Comparison of ENCODE assay signal across 8 cellular contexts in genomic region chr15:73992594-73992898, GRCh38. TPM values are rescaled to one million over a fixed set of nuclear protein-coding genes. Genes with fewer than 3 reads are reported as not detected.
DNase-seq lines count a peak whose midpoint lies in the region; ATAC-seq, FAIRE-seq and TF ChIP-seq lines count a peak whose summit lies in the region.

No MANE protein-coding gene starts in this region.

- no peak for TF ChIP-seq POLR2A in K562 (conservative IDR thresholded peaks at IDR 0.05)

- H3K79me2 ChIP-seq in K562 (ENCODE audit: control insufficient read depth, insufficient read depth, low read length): peaks cover 33% of the 10 kb centered on the region

- peaks cover 3% of the 10 kb centered on the region; the same call in 2 of the 3 replicates for H3K36me3 ChIP-seq in K562 (ENCODE audit: control insufficient read depth, insufficient read depth, low read length)
- no peaks in the 10 kb centered on the region for H3K36me3 ChIP-seq in mucosa of rectum (ENCODE audit: control insufficient read depth in 2 of 2, insufficient read depth in 2 of 2, low read length in 2 of 2)

- no peak for TF ChIP-seq RAD21 in K562 (CRISPR knock-in tag; conservative IDR thresholded peaks at IDR 0.05 in 1 of 2, IDR thresholded peaks at IDR 0.05 in 1 of 2)

- in situ Hi-C loops in K562 (cut with MboI): no loop called here

- CTCF ChIA-PET in K562 (lab: Yijun Ruan, JAX; ENCODE audit: low intra/inter-chr PET ratio): no interaction called here

- H3K4me2 ChIP-seq in K562 (ENCODE audit: insufficient read depth, low read length): peak overlapping the region; percentile 84

- ATAC-seq in HG03097 (IDR thresholded peaks at IDR 0.05; ENCODE audit: low FRiP score, unreplicated experiment) (peak; percentile 0), K562 (no peak)

- no peak for TF ChIP-seq EP300 in K562 (IDR thresholded peaks at IDR 0.05; ENCODE audit: low read length)

- H3K27ac ChIP-seq in 22Rv1: no peak overlapping the region
- H3K27ac ChIP-seq in K562 (ENCODE audit: extremely low read depth, low read depth, low read length): peak overlapping the region; percentile 52; the same call in 2 of the 3 replicates
- peak overlapping the region in 1 of 2 donors; percentile 81 for H3K27ac ChIP-seq in mucosa of rectum (ENCODE audit: low read depth in 2 of 2, low read length in 2 of 2)

- TF ChIP-seq CTCF in 22Rv1 (IDR thresholded peaks at IDR 0.05): peak; percentile 72; the same call in 1 of the 2 replicates
- no peak for TF ChIP-seq CTCF in K562 (IDR thresholded peaks at IDR 0.05 in 2 of 3, conservative IDR thresholded peaks at IDR 0.05 in 1 of 3; ENCODE audit: insufficient read depth in 2 of 3, low read depth in 1 of 3, low read length in 3 of 3)

- FAIRE-seq in K562 (lab: Jason Lieb, UNC): no peak

- peaks cover 42 to 46% of the 10 kb centered on the region in 2 experiments for H3K4me1 ChIP-seq in K562 (replicated peaks in 1 of 2; ENCODE audit: control insufficient read depth in 2 of 2, insufficient read depth in 2 of 2, low read length in 2 of 2)
- peaks cover 16 to 26% of the 10 kb centered on the region in 2 donors for H3K4me1 ChIP-seq in mucosa of rectum (ENCODE audit: control insufficient read depth in 2 of 2, insufficient read depth in 2 of 2, low read length in 2 of 2)

- H4K20me1 ChIP-seq in K562 (replicated peaks; ENCODE audit: control insufficient read depth, insufficient read depth, low read length): no peaks in the 10 kb centered on the region

- 10% methylated on average over 5 of the region's 5 CpGs for WGBS in K562 (ENCODE audit: insufficient coverage, low coverage, missing lambda C conversion rate)

- DNase-seq in K562 (ENCODE audit: extremely low read depth in 1 of 4, low spot score in 3 of 4): peak in 1 of 4 experiments; percentile 30
- DNase-seq in NCI-H226: no peak
- DNase-seq in NCI-H1694 treated with DMSO at 0.1 percent for 48 hours (lab: John Stamatoyannopoulos, UW): no peak
- no peak for DNase-seq in inferior parietal cortex (ENCODE audit: extremely low spot score)
- no peak for DNase-seq in NCI-H2029 treated with DMSO at 0.1 percent for 48 hours (lab: John Stamatoyannopoulos, UW)

- H3K9ac ChIP-seq in K562 (ENCODE audit: insufficient read depth in 1 of 2, low read depth in 2 of 2, low read length in 2 of 2) (peak overlapping the region; percentile 62 to 77), mucosa of rectum (ENCODE audit: low read depth in 1 of 2, low read length in 2 of 2) (peak overlapping the region in 1 of 2 donors; percentile 70)

- POLR2A ChIA-PET in K562 (lab: Yijun Ruan, JAX): no interaction called here

- H3K9me1 ChIP-seq in K562 (ENCODE audit: control insufficient read depth, insufficient read depth, low read length): no peaks in the 10 kb centered on the region

- H2AFZ ChIP-seq in K562 (ENCODE audit: low read depth, low read length): peak overlapping the region; percentile 99

- peak overlapping the region; percentile 86 for H3K4me3 ChIP-seq in K562
- H3K4me3 ChIP-seq in mucosa of rectum (ENCODE audit: low read length in 2 of 2): peak overlapping the region; percentile 67 to 83

- intact Hi-C loops in K562 (cut with micrococcal nuclease): loop anchor here (5.0 to 10.0 kb wide), 2 partner anchors 45 to 622 kb away; partner anchors contain the start of gene CLK3

- BruUV-seq in K562 (replicated peaks; lab: Mats Ljungman, UMichigan): no TSS peak

- H3K9me3 ChIP-seq in K562 (replicated peaks; ENCODE audit: control insufficient read depth, insufficient read depth, low read depth, low read length) (no peaks in the 10 kb centered on the region), mucosa of rectum (ENCODE audit: control insufficient read depth in 2 of 2, low read length in 2 of 2) (no peaks in the 10 kb centered on the region)

- H3K27me3 ChIP-seq in K562 (ENCODE audit: control insufficient read depth in 2 of 2, insufficient read depth in 2 of 2, low read length in 2 of 2) (no peaks in the 10 kb centered on the region; a peak in 1 of 5 replicates), mucosa of rectum (ENCODE audit: control insufficient read depth in 2 of 2, insufficient read depth in 2 of 2, low read length in 2 of 2) (no peaks in the 10 kb centered on the region)

TF ChIP-seq in K562, 482 proteins besides CTCF, POLR2A, EP300 and RAD21:
- TF ChIP-seq HDAC1 (IDR thresholded peaks at IDR 0.05): no peak
- no peak for TF ChIP-seq POLR2H (tag; IDR thresholded peaks at IDR 0.05; ENCODE audit: low read depth)
- TF ChIP-seq ZBTB9 (CRISPR knock-in tag; IDR thresholded peaks at IDR 0.05): 0 out of 2 replicates have a peak, but pooled peaks have one; percentile 18
- no peak for TF ChIP-seq DIDO1 (tag; IDR thresholded peaks at IDR 0.05; ENCODE audit: low read depth)
- 0 out of 2 replicates have a peak, but pooled peaks have one; percentile 2 for TF ChIP-seq ZBTB17 (CRISPR knock-in tag; IDR thresholded peaks at IDR 0.05)
- TF ChIP-seq RBM14 (IDR thresholded peaks at IDR 0.05; ENCODE audit: borderline replicate concordance, insufficient read depth, low read depth, low read length): no peak
- TF ChIP-seq ID3 (CRISPR knock-in tag; IDR thresholded peaks at IDR 0.05): no peak
- no peak for TF ChIP-seq ID3 (tag; IDR thresholded peaks at IDR 0.05)

RNA-seq across cellular contexts. Expression of gene STOML1, which starts 0.5 kb away (rescaled TPM):
- total RNA-seq in K562 (2011; cell fraction: chromatin; rRNA removed; ENCODE audit: low replicate concordance): 10.7 and 18.8 TPM in 2 replicates
- total RNA-seq in K562 (2011; cell fraction: nucleolus; rRNA removed): 18.3 and 19.3 TPM in 2 replicates
- total RNA-seq in K562 (2011; cell fraction: nucleoplasm; rRNA removed): 14.7 and 18.3 TPM in 2 replicates
- total RNA-seq in K562 (2014; rRNA removed) (9.7 and 9.9 TPM in 2 replicates), K562 (2014; rRNA removed; fragmentation: Illumina TruSeq; extraction: Trizol) (1.2 and 2.1 TPM in 2 replicates), K562 (2015; rRNA removed; fragmentation: Illumina TruSeq; extraction: Trizol) (4.6 and 5.3 TPM in 2 replicates), K562 (2021) (9.6 and 10.3 TPM in 2 replicates)
- polyA plus RNA-seq in K562 (2011; rRNA removed) (4.9 and 7.1 TPM in 2 replicates), K562 (2014; fragmentation: Illumina TruSeq; extraction: Trizol) (3.5 and 5.2 TPM in 2 replicates), K562 (2014; fragmentation: Nextera tagmentation; extraction: Ambion mirVana) (under 1 TPM; 0.25 to 0.53 TPM), K562 (2014; rRNA removed) (6.9 and 8.9 TPM in 2 replicates)
- 8.1 and 16.7 TPM in 2 replicates for polyA plus RNA-seq in K562 (2011; cell fraction: cytosol; rRNA removed)
- 14.1 and 18.4 TPM in 2 replicates for polyA plus RNA-seq in K562 (2011; cell fraction: nucleus; rRNA removed)
- 5.9 and 11.3 TPM in 2 replicates for polyA plus RNA-seq in K562 (2012)
- polyA minus RNA-seq in K562 (2011; rRNA and poly(A)+ RNA removed): 2.9 and 3.5 TPM in 2 replicates
- polyA minus RNA-seq in K562 (2011; cell fraction: cytosol; rRNA and poly(A)+ RNA removed): 2.7 and 5.1 TPM in 2 replicates
- 5.9 and 7.2 TPM in 2 replicates for polyA minus RNA-seq in K562 (2011; cell fraction: nucleus; rRNA and poly(A)+ RNA removed)

RNA-seq across cellular contexts. Expression of gene PML, which starts 2.0 kb away (rescaled TPM):
- 30.2 and 56.1 TPM in 2 replicates for total RNA-seq in K562 (2011; cell fraction: chromatin; rRNA removed; ENCODE audit: low replicate concordance)
- 36.8 and 39.2 TPM in 2 replicates for total RNA-seq in K562 (2011; cell fraction: nucleolus; rRNA removed)
- total RNA-seq in K562 (2011; cell fraction: nucleoplasm; rRNA removed): 35.0 and 53.2 TPM in 2 replicates
- total RNA-seq in K562 (2014; rRNA removed) (14.4 and 20.2 TPM in 2 replicates), K562 (2014; rRNA removed; fragmentation: Illumina TruSeq; extraction: Trizol) (6.0 and 6.6 TPM in 2 replicates), K562 (2015; rRNA removed; fragmentation: Illumina TruSeq; extraction: Trizol) (9.7 and 10.1 TPM in 2 replicates), K562 (2021) (44.4 and 50.7 TPM in 2 replicates)
- polyA plus RNA-seq in K562 (2011; rRNA removed) (6.6 and 11.3 TPM in 2 replicates), K562 (2014; fragmentation: Illumina TruSeq; extraction: Trizol) (20.7 and 28.3 TPM in 2 replicates), K562 (2014; fragmentation: Nextera tagmentation; extraction: Ambion mirVana) (1 to 10 TPM; 5.0 to 5.4 TPM), K562 (2014; rRNA removed) (14.0 and 16.2 TPM in 2 replicates)
- 10.6 and 17.0 TPM in 2 replicates for polyA plus RNA-seq in K562 (2011; cell fraction: cytosol; rRNA removed)
- polyA plus RNA-seq in K562 (2011; cell fraction: nucleus; rRNA removed): 22.7 and 36.6 TPM in 2 replicates
- polyA plus RNA-seq in K562 (2012): 33.2 and 45.0 TPM in 2 replicates
- polyA minus RNA-seq in K562 (2011; rRNA and poly(A)+ RNA removed): 8.2 and 9.8 TPM in 2 replicates
- 31.2 and 50.2 TPM in 2 replicates for polyA minus RNA-seq in K562 (2011; cell fraction: cytosol; rRNA and poly(A)+ RNA removed)
- polyA minus RNA-seq in K562 (2011; cell fraction: nucleus; rRNA and poly(A)+ RNA removed): 12.3 and 12.9 TPM in 2 replicates
